9 cellular contexts compared by ENCODE assay signal in the genomic region with DNA sequence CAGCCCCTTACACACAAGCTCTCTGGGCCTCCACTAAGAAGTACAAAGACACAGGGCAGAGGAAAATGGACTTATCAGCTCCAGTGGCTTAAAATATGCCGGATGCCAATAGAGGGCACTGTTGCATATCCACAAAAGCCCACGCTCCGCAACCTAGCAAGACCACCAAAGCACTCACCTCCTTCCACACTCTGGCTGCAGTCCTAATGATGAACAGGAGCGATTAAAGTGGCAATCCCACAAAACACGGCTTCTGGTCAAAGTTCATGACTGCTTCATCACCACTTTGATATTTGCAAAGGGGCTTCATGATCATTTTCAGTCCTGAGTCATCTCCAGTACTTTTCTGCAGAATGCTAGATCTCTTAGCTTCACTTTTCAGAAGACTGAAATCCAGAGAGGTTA.
DNase-seq lines count a peak whose midpoint lies in the region; ATAC-seq and TF ChIP-seq lines count a peak whose summit lies in the region.
"Had no signal": no experiment of that assay in that cellular context is flagged by ENCODE, and none has a peak within 500 bp of the region (broad histone marks: within the 10 kb centered on the region; RNA-seq: fewer than 3 reads in every experiment).

No MANE protein-coding gene starts in this region.

- peaks cover 0 to 6% (median 0%) of the 10 kb centered on the region in 5 donors for H3K36me3 Mint-ChIP-seq in naive thymus-derived CD4-positive, alpha-beta T cell

- peaks cover 56% of the 10 kb centered on the region for H3K4me1 ChIP-seq in OCI-LY7 (ENCODE audit: insufficient read depth, low read length, poor library complexity, severe bottlenecking)
- H3K4me1 ChIP-seq in effector memory CD4-positive, alpha-beta T cell (ENCODE audit: control insufficient read depth, insufficient read depth, low read length, poor library complexity, severe bottlenecking) = peaks cover 79% of the 10 kb centered on the region
- peaks cover 10 to 95% of the 10 kb centered on the region in 2 donors for H3K4me1 ChIP-seq in naive thymus-derived CD4-positive, alpha-beta T cell (ENCODE audit: control insufficient read depth in 2 of 2, insufficient read depth in 2 of 2, low read length in 2 of 2)

- H3K4me2 ChIP-seq in OCI-LY7 (ENCODE audit: low read length) = no peak overlapping the region

- H3K27me3 Mint-ChIP-seq in stimulated activated naive CD8-positive, alpha-beta T cell treated with anti-CD3 and anti-CD28 coated beads, Interleukin-15, amount 100 ng/mL, for 72 hours = no peaks in the 10 kb centered on the region
- H3K27me3 Mint-ChIP-seq in naive thymus-derived CD4-positive, alpha-beta T cell = no peaks in the 10 kb centered on the region

- peak overlapping the region; percentile 53; the same call in 1 of the 2 replicates for H2AFZ ChIP-seq in OCI-LY7 (ENCODE audit: low read length)

- no TSS peak for BruUV-seq in OCI-LY7 (replicated peaks; lab: Mats Ljungman, UMichigan)

- no peak overlapping the region for H3K4me3 Mint-ChIP-seq in stimulated activated naive CD8-positive, alpha-beta T cell treated with anti-CD3 and anti-CD28 coated beads, Interleukin-15, amount 100 ng/mL, for 72 hours
- no peak overlapping the region for H3K4me3 Mint-ChIP-seq in naive thymus-derived CD4-positive, alpha-beta T cell

- POLR2A ChIA-PET in OCI-LY7 (lab: Charles Lee) = interaction anchor here (0.6 to 8.4 kb wide), 7 partner anchors 8 to 20 kb away, joined by 3 to 78 read pairs (median 4); no protein-coding TSS in a partner anchor
- POLR2A ChIA-PET in naive thymus-derived CD4-positive, alpha-beta T cell (lab: Charles Lee) = interaction anchor here (0.6 to 2.8 kb wide), 5 partner anchors 10 to 738 kb away, joined by 3 to 10 read pairs (median 4); no protein-coding TSS in a partner anchor

- no peaks in the 10 kb centered on the region for H3K9me3 Mint-ChIP-seq in stimulated activated naive CD8-positive, alpha-beta T cell treated with anti-CD3 and anti-CD28 coated beads, Interleukin-15, amount 100 ng/mL, for 72 hours
- H3K9me3 Mint-ChIP-seq in naive thymus-derived CD4-positive, alpha-beta T cell = peaks cover 0 to 2% (median 0%) of the 10 kb centered on the region in 11 donors

- no peaks in the 10 kb centered on the region for H3K9me2 ChIP-seq in OCI-LY7 (ENCODE audit: insufficient read depth, low read length)

- peak overlapping the region; percentile 95 for H3K27ac ChIP-seq in OCI-LY7 (ENCODE audit: low read depth, low read length, poor library complexity, severe bottlenecking)
- H3K27ac ChIP-seq in effector memory CD4-positive, alpha-beta T cell (ENCODE audit: insufficient read depth, low read length, poor library complexity, severe bottlenecking) = peak overlapping the region; percentile 80
- no peak overlapping the region for H3K27ac ChIP-seq in naive thymus-derived CD4-positive, alpha-beta T cell (ENCODE audit: low read depth, low read length)
- H3K27ac ChIP-seq: epithelial cell of prostate had no signal

- CTCF ChIA-PET in OCI-LY7 (lab: Charles Lee; ENCODE audit: unreplicated experiment) = interaction anchor here (0.8 kb wide), 1 partner anchor 108 kb away, joined by 4 read pairs; no protein-coding TSS in a partner anchor
- CTCF ChIA-PET in naive thymus-derived CD4-positive, alpha-beta T cell (lab: Charles Lee) = interaction anchor here (1.1 to 2.3 kb wide), 4 partner anchors 10 to 41 kb away, joined by 3 to 12 read pairs (median 8); no protein-coding TSS in a partner anchor

- H4K20me1 ChIP-seq in OCI-LY7 (ENCODE audit: insufficient read depth, low read length) = no peaks in the 10 kb centered on the region

- ATAC-seq in stimulated activated naive CD8-positive, alpha-beta T cell treated with anti-CD3 and anti-CD28 coated beads, Interleukin-15, Interleukin-2, amounts not matched to agents 100 U/mL and 50 U/mL, for 24 hours = peak; percentile 7
- no peak for ATAC-seq in stimulated activated naive CD8-positive, alpha-beta T cell treated with anti-CD3 and anti-CD28 coated beads, Interleukin-15, amount 100 ng/mL, for 72 hours
- ATAC-seq in naive thymus-derived CD4-positive, alpha-beta T cell = no peak

- H3K79me2 ChIP-seq in OCI-LY7 (ENCODE audit: insufficient read depth, low read depth, low read length) = no peaks in the 10 kb centered on the region

- no peaks in the 10 kb centered on the region for H3K27me3 ChIP-seq in effector memory CD4-positive, alpha-beta T cell (replicated peaks; ENCODE audit: control insufficient read depth, insufficient read depth, low read length, poor library complexity, severe bottlenecking)
- no peaks in the 10 kb centered on the region for H3K27me3 ChIP-seq in naive thymus-derived CD4-positive, alpha-beta T cell (ENCODE audit: control insufficient read depth in 2 of 2, insufficient read depth in 2 of 2, low read length in 2 of 2)

- intact Hi-C loops in OCI-LY7 (cut with micrococcal nuclease; ENCODE audit: unreplicated experiment) = loop anchor here (5.0 kb wide), 1 partner anchor 119 kb away; no protein-coding TSS in a partner anchor
- intact Hi-C loops in naive thymus-derived CD4-positive, alpha-beta T cell (cut with micrococcal nuclease) = loop anchor here (1.0 to 5.0 kb wide), 4 partner anchors 23 to 77 kb away; no protein-coding TSS in a partner anchor

- TF ChIP-seq CTCF in OCI-LY7 (conservative IDR thresholded peaks at IDR 0.05; ENCODE audit: low read length) = peak; percentile 82

- no peak overlapping the region for H3K4me3 ChIP-seq in OCI-LY7 (ENCODE audit: low read depth, low read length, poor library complexity, severe bottlenecking)
- peak overlapping the region; percentile 23 for H3K4me3 ChIP-seq in effector memory CD4-positive, alpha-beta T cell (ENCODE audit: insufficient read depth, low read depth, low read length, poor library complexity, severe bottlenecking)
- H3K4me3 ChIP-seq in naive thymus-derived CD4-positive, alpha-beta T cell (ENCODE audit: low read length) = peak overlapping the region; percentile 31

- peak; percentile 43 for DNase-seq in stimulated activated naive CD8-positive, alpha-beta T cell treated with anti-CD3 and anti-CD28 coated beads, Interleukin-15, Interleukin-2, amounts not matched to agents 100 U/mL and 50 U/mL, for 24 hours
- no peak for DNase-seq in stimulated activated naive CD8-positive, alpha-beta T cell treated with anti-CD3 and anti-CD28 coated beads, Interleukin-15, amount 100 ng/mL, for 72 hours
- DNase-seq in OCI-LY7 (ENCODE audit: low spot score) (peak; percentile 55), AML-193 (lab: John Stamatoyannopoulos, UW) (no peak)
- DNase-seq in effector memory CD4-positive, alpha-beta T cell = peak in 1 of 3 donors; percentile 29
- DNase-seq in naive thymus-derived CD4-positive, alpha-beta T cell = no peak
- no peak for DNase-seq in stimulated activated CD4-positive, alpha-beta T cell treated with anti-CD3 and anti-CD28 coated beads, Interleukin-1b, Interleukin-23, amount 100 ng/mL, for 48 hours
- DNase-seq in effector CD8-positive, alpha-beta T cell (lab: John Stamatoyannopoulos, UW) = no peak

- H3K36me3 ChIP-seq in OCI-LY7 (ENCODE audit: insufficient read depth, low read length) = no peaks in the 10 kb centered on the region
- H3K36me3 ChIP-seq in effector memory CD4-positive, alpha-beta T cell (ENCODE audit: control insufficient read depth, insufficient read depth, low read length) = no peaks in the 10 kb centered on the region
- no peaks in the 10 kb centered on the region for H3K36me3 ChIP-seq in naive thymus-derived CD4-positive, alpha-beta T cell (ENCODE audit: control insufficient read depth in 2 of 3, insufficient read depth in 3 of 3, low read length in 3 of 3)

- H3K9me3 ChIP-seq in OCI-LY7 (ENCODE audit: low read length) = no peaks in the 10 kb centered on the region
- no peaks in the 10 kb centered on the region for H3K9me3 ChIP-seq in effector memory CD4-positive, alpha-beta T cell (ENCODE audit: control insufficient read depth, low read length)
- H3K9me3 ChIP-seq in naive thymus-derived CD4-positive, alpha-beta T cell (ENCODE audit: control insufficient read depth in 2 of 3, low read length in 3 of 3) = no peaks in the 10 kb centered on the region

- H3K27ac Mint-ChIP-seq in stimulated activated naive CD8-positive, alpha-beta T cell treated with anti-CD3 and anti-CD28 coated beads, Interleukin-15, amount 100 ng/mL, for 72 hours = no peak overlapping the region
- H3K27ac Mint-ChIP-seq in naive thymus-derived CD4-positive, alpha-beta T cell = peak overlapping the region in 1 of 9 donors; percentile 29

- peaks cover 66% of the 10 kb centered on the region for H3K4me1 Mint-ChIP-seq in stimulated activated naive CD8-positive, alpha-beta T cell treated with anti-CD3 and anti-CD28 coated beads, Interleukin-15, amount 100 ng/mL, for 72 hours
- H3K4me1 Mint-ChIP-seq in naive thymus-derived CD4-positive, alpha-beta T cell = peaks cover 25 to 69% (median 34%) of the 10 kb centered on the region in 7 donors

Comparison
In these comparisons a context has a peak if more than half of its experiments do, and no peak if none do; other contexts are left out.
1. DNase-seq: peak in stimulated activated naive CD8-positive, alpha-beta T cell treated with anti-CD3 and anti-CD28 coated beads, Interleukin-15, Interleukin-2, amounts not matched to agents 100 U/mL and 50 U/mL, for 24 hours (single experiment) and OCI-LY7 (single experiment); none in stimulated activated naive CD8-positive, alpha-beta T cell treated with anti-CD3 and anti-CD28 coated beads, Interleukin-15, amount 100 ng/mL, for 72 hours (0 of 2), naive thymus-derived CD4-positive, alpha-beta T cell (0 of 9), stimulated activated CD4-positive, alpha-beta T cell treated with anti-CD3 and anti-CD28 coated beads, Interleukin-1b, Interleukin-23, amount 100 ng/mL, for 48 hours (single experiment), AML-193 (0 of 2) and effector CD8-positive, alpha-beta T cell (single experiment).